In genomic region chr6:7108964-7109836, GRCh38 we compare ENCODE assay signal across 1 cellular context.
A peak's percentile ranks its signal among the peaks of the same experiment; 100 is the strongest.
TF ChIP-seq lines count a peak whose summit lies in the region.

No MANE protein-coding gene starts in this region.

TF ChIP-seq in K562, 482 proteins besides CTCF, POLR2A, EP300 and RAD21 (continued from another document and continues in another):
- TF ChIP-seq NFYB (IDR thresholded peaks at IDR 0.05; ENCODE audit: extremely low read depth, insufficient read length) (peak; percentile 35), MAFG (tag; conservative IDR thresholded peaks at IDR 0.05) (peak; percentile 91), ZNF316 (IDR thresholded peaks at IDR 0.05) (peak; percentile 98), YBX1 (IDR thresholded peaks at IDR 0.05) (no peak), YY1 (IDR thresholded peaks at IDR 0.05; ENCODE audit: borderline replicate concordance in 1 of 3, control insufficient read depth in 1 of 3, extremely low read depth in 1 of 3, insufficient read depth in 3 of 3, insufficient read length in 1 of 3, insufficient replicate concordance in 2 of 3, low read depth in 1 of 3, low read length in 2 of 3) (peak in 1 of 3 experiments; percentile 30), CCNT2 (IDR thresholded peaks at IDR 0.05; ENCODE audit: borderline replicate concordance, extremely low read depth, insufficient read length, low read depth, low read length) (peak; percentile 35), AFF4 (CRISPR knock-in tag; IDR thresholded peaks at IDR 0.05) (0 out of 2 replicates have a peak, but pooled peaks have one; percentile 9), PCBP1 (IDR thresholded peaks at IDR 0.05; ENCODE audit: low read depth, low read length, poor library complexity, severe bottlenecking) (no peak), MAFF (IDR thresholded peaks at IDR 0.05; ENCODE audit: low read length) (peak; percentile 95), RBBP5 (IDR thresholded peaks at IDR 0.05; ENCODE audit: borderline replicate concordance, insufficient read depth, low read length, poor library complexity, severe bottlenecking) (peak; percentile 46), BHLHE40 (IDR thresholded peaks at IDR 0.05; ENCODE audit: low read length) (peak; percentile 81), NR2C2 (CRISPR knock-in tag; IDR thresholded peaks at IDR 0.05) (no peak), NR2C2 (tag; IDR thresholded peaks at IDR 0.05) (peak; percentile 4; the same call in 1 of the 2 replicates), E4F1 (CRISPR knock-in tag; IDR thresholded peaks at IDR 0.05; ENCODE audit: borderline replicate concordance) (no peak), BDP1 (IDR thresholded peaks at IDR 0.05; ENCODE audit: insufficient read depth, insufficient read length) (no peak), VEZF1 (CRISPR knock-in tag; IDR thresholded peaks at IDR 0.05) (peak; percentile 72), ZMIZ1 (IDR thresholded peaks at IDR 0.05; ENCODE audit: low read depth in 2 of 2, low read length in 2 of 2) (0 out of 4 replicates have a peak, but pooled peaks of 1 of the 2 experiments have one; percentile 14), C11orf30 (IDR thresholded peaks at IDR 0.05; ENCODE audit: low read depth) (peak; percentile 97), THAP7 (CRISPR knock-in tag; IDR thresholded peaks at IDR 0.05) (no peak), KDM5B (IDR thresholded peaks at IDR 0.05; ENCODE audit: insufficient replicate concordance, low read depth, low read length) (peak; percentile 3), MAFK (IDR thresholded peaks at IDR 0.05; ENCODE audit: low read length) (peak; percentile 96), ZBTB7A (IDR thresholded peaks at IDR 0.05; ENCODE audit: borderline replicate concordance, control insufficient read depth, low read depth, low read length) (peak; percentile 8; the same call in 1 of the 2 replicates), HINFP (tag; conservative IDR thresholded peaks at IDR 0.05; ENCODE audit: low read depth) (no peak), TFAP4 (CRISPR knock-in tag; IDR thresholded peaks at IDR 0.05; ENCODE audit: borderline replicate concordance) (peak; percentile 50), CTBP1 (IDR thresholded peaks at IDR 0.05; ENCODE audit: borderline replicate concordance) (peak; percentile 45; the same call in 1 of the 2 replicates), ZBTB17 (CRISPR knock-in tag; IDR thresholded peaks at IDR 0.05) (0 out of 2 replicates have a peak, but pooled peaks have one; percentile 40), CEBPG (CRISPR knock-in tag; IDR thresholded peaks at IDR 0.05) (0 out of 2 replicates have a peak, but pooled peaks have one; percentile 31), CEBPG (tag; conservative IDR thresholded peaks at IDR 0.05 in 1 of 2, IDR thresholded peaks at IDR 0.05 in 1 of 2) (peak in 1 of 2 experiments; percentile 17; a peak in 1 of 4 replicates), ETV1 (tag; conservative IDR thresholded peaks at IDR 0.05; ENCODE audit: low read depth) (peak; percentile 52; the same call in 1 of the 2 replicates), AFF1 (IDR thresholded peaks at IDR 0.05; ENCODE audit: low read depth in 1 of 2, partially characterized antibody in 2 of 2) (no peak), CXXC5 (CRISPR knock-in tag; IDR thresholded peaks at IDR 0.05) (peak; percentile 41)
